ENCODE assay signal across 8 cellular contexts in the genomic region with DNA sequence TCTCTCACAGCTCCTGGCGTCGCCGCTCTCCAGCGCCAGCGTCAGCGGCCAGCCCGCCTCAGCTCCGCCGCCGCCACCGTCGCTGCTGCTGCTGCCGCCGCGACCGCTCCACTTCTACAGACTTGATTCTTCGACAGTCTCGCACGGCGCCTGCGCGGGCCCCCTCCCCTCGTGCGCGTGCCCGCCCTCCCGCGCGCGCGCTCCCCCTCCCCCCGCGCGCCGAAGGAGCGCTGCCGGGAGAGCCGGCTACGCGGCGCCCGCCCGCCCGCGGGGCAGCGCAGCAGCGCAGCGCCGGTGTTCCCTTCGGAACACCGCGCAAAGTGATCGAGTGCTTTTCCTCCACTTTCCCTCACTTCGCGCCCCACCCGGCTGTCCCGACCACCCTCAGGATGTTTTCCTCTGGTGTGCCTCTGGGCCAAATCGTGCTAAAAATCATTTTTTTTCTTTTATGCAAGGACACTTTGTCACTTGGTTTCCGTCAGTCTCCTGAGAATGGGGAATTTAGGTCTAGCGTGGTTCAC. TPM values are rescaled to one million over a fixed set of nuclear protein-coding genes. Genes with fewer than 3 reads are reported as not detected.
A peak's percentile ranks its signal among the peaks of the same experiment; 100 is the strongest.
DNase-seq lines count a peak whose midpoint lies in the region; ATAC-seq and TF ChIP-seq lines count a peak whose summit lies in the region.

A gene (minus strand): TSS at position 118 of the 521 bp plus-strand sequence. CDS start 684 bp downstream, outside the sequence.

- DNase-seq in GM06990 (ENCODE audit: extremely low read depth, insufficient read length) = peak; percentile 92
- DNase-seq in NCI-H345 (lab: John Stamatoyannopoulos, UW) = peak; percentile 91
- DNase-seq in activated CD4-positive, alpha-beta T cell treated with anti-CD3 and anti-CD28 coated beads for 1 hour = peak; percentile 76
- peak; percentile 92 for DNase-seq in cerebellum (ENCODE audit: low spot score)
- peak; percentile 62 for DNase-seq in kidney glomerular epithelial cell (lab: John Stamatoyannopoulos, UW)
- DNase-seq in stimulated activated CD4-positive, alpha-beta T cell treated with anti-CD3 and anti-CD28 coated beads, Interleukin-15, amount 100 ng/mL, for 48 hours (ENCODE audit: low read depth in 2 of 2) = peak; percentile 69 to 73

- H3K27me3 ChIP-seq in GM06990 (replicated peaks; ENCODE audit: control insufficient read depth, insufficient read depth, low read length) = no peaks in the 10 kb centered on the region

- H3K4me3 ChIP-seq in GM06990 (replicated peaks; ENCODE audit: low read depth, low read length) = peak within 1 kb of the TSS; percentile 72

- ATAC-seq in HG02981 (IDR thresholded peaks at IDR 0.05; ENCODE audit: unreplicated experiment) (peak; percentile 16), HG03159 (IDR thresholded peaks at IDR 0.05; ENCODE audit: unreplicated experiment) (no peak)

- TF ChIP-seq CTCF in GM06990 (IDR thresholded peaks at IDR 0.05; ENCODE audit: insufficient read depth, low read length, poor library complexity, severe bottlenecking) = no peak

- peaks cover 10% of the 10 kb centered on the region for H3K36me3 ChIP-seq in GM06990 (ENCODE audit: control insufficient read depth, insufficient read depth, low read length)

RNA-seq across cellular contexts. Expression of the gene that starts here (rescaled TPM):
- total RNA-seq in cerebellum = 96.2 TPM
